In the genomic region with DNA sequence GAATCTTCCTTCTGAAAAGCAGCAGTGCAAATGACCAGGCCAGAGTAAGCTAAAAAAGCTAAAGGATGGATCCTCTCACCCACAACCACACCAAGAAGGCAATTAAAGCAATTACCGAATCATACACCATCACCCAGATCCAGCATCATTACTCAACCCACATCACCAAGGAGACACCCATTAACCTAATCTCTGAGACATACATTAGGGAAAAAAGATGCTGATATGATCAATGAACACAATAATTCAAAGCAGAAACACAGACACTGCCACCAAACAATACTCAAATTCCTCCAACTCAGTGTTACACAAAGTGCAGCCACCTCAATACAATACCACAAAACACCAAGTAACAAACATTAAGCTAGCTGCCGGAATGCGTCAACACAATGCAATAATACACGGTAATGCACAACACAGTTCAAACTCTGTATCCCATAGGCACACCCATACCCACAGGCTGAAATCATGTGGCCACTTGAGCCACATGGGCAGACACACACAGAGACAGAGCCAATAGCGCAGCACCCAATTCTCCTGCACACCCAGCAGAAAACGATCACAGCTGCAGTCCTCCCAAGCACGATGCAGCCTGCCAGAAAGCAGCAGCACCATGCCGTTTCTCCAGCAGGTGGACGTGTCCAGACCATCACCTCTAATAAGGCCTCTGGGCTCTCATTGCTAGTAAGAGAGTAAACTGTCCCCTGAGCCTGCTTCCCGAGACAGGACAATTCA, we compare ENCODE assay signal across 20 cellular contexts. TPM values are rescaled to one million over a fixed set of nuclear protein-coding genes. Genes with fewer than 3 reads are reported as not detected.
DNase-seq lines count a peak whose midpoint lies in the region; ATAC-seq, FAIRE-seq and TF ChIP-seq lines count a peak whose summit lies in the region.
"Had no signal": no experiment of that assay in that cellular context is flagged by ENCODE, and none has a peak within 500 bp of the region (broad histone marks: within the 10 kb centered on the region; RNA-seq: fewer than 3 reads in every experiment).

No MANE protein-coding gene starts in this region.

- CTCF ChIA-PET in Caco-2 (lab: Charles Lee) (interaction anchor here (0.6 to 2.6 kb wide), 4 partner anchors 47 to 264 kb away, joined by 3 to 20 read pairs (median 4); no protein-coding TSS in a partner anchor), HCT116 (lab: Charles Lee) (interaction anchor here (0.8 to 1.1 kb wide), 2 partner anchors 12 to 112 kb away, joined by 4 read pairs; no protein-coding TSS in a partner anchor), WTC11 (lab: Charles Lee) (interaction anchor here (0.5 to 3.6 kb wide), 13 partner anchors 10 to 437 kb away, joined by 3 to 16 read pairs (median 4); partner anchors contain the start of gene PKD2L1)

- peak; percentile 83 for ATAC-seq in HCT116
- ATAC-seq in WTC11, result peak; percentile 76
- peak; percentile 23 to 74 (median 51) for ATAC-seq in pancreas
- ATAC-seq in right cardiac atrium, result no peak
- ATAC-seq: left cardiac atrium had no signal

- no peak for FAIRE-seq in pancreas (lab: Jason Lieb, UNC)
- FAIRE-seq: frontal cortex had no signal

- no peak overlapping the region for H3K4me3 ChIP-seq in Caco-2 (ENCODE audit: low read depth, low read length)
- H3K4me3 ChIP-seq in HCT116 (replicated peaks in 1 of 2; ENCODE audit: low read depth in 1 of 2, low read length in 2 of 2), result no peak overlapping the region
- H3K4me3 ChIP-seq in pancreas, result no peak overlapping the region
- H3K4me3 ChIP-seq in right cardiac atrium (ENCODE audit: low read length), result no peak overlapping the region
- H3K4me3 ChIP-seq: dorsolateral prefrontal cortex, prostate gland had no signal

- no peaks in the 10 kb centered on the region for H3K79me2 ChIP-seq in HCT116 (ENCODE audit: insufficient read depth, low read length)

- no peaks in the 10 kb centered on the region for H3K9me3 Mint-ChIP-seq in Caco-2 (ENCODE audit: unreplicated experiment)
- no peaks in the 10 kb centered on the region for H3K9me3 Mint-ChIP-seq in WTC11
- H3K9me3 Mint-ChIP-seq: activated CD4-positive, alpha-beta memory T cell treated with anti-CD3 and anti-CD28 coated beads for 36 hours; CD8-positive, alpha-beta memory T cell; natural killer cell treated with Interleukin-12 subunit alpha and Interleukin-12 subunit beta and Interleukin-15 and Interleukin-18, amount 100 ng/mL, for 72 hours; T-helper 1 cell treated with Interleukin-12 subunit alpha and Interleukin-12 subunit beta and Interleukin-4 antibody, amounts not matched to agents 30 μg/mL and 1 μg/mL, for 36 hours had no signal

- H3K9me2 ChIP-seq in HCT116 (ENCODE audit: insufficient read depth), result no peaks in the 10 kb centered on the region

- H3K27ac Mint-ChIP-seq in Caco-2 (ENCODE audit: unreplicated experiment) (no peak overlapping the region), WTC11 (no peak overlapping the region)
- H3K27ac Mint-ChIP-seq: activated CD4-positive, alpha-beta memory T cell treated with anti-CD3 and anti-CD28 coated beads for 36 hours; CD8-positive, alpha-beta memory T cell; natural killer cell treated with Interleukin-12 subunit alpha and Interleukin-12 subunit beta and Interleukin-15 and Interleukin-18, amount 100 ng/mL, for 72 hours; T-helper 1 cell treated with Interleukin-12 subunit alpha and Interleukin-12 subunit beta and Interleukin-4 antibody, amounts not matched to agents 30 μg/mL and 1 μg/mL, for 36 hours had no signal

- H3K4me2 ChIP-seq in HCT116 (ENCODE audit: low read length), result no peak overlapping the region

- H3K36me3 ChIP-seq in Caco-2 (ENCODE audit: control insufficient read depth, insufficient read depth, low read length), result no peaks in the 10 kb centered on the region
- no peaks in the 10 kb centered on the region for H3K36me3 ChIP-seq in HCT116 (ENCODE audit: control insufficient read depth in 1 of 2, insufficient read depth in 2 of 2, low read length in 2 of 2)
- H3K36me3 ChIP-seq in pancreas, result no peaks in the 10 kb centered on the region
- H3K36me3 ChIP-seq: prostate gland had no signal

- H3K4me1 Mint-ChIP-seq in Caco-2 (ENCODE audit: low read depth, unreplicated experiment) (no peaks in the 10 kb centered on the region), WTC11 (no peaks in the 10 kb centered on the region)
- H3K4me1 Mint-ChIP-seq: CD8-positive, alpha-beta memory T cell had no signal

- no peak overlapping the region for H3K9ac ChIP-seq in HCT116 (ENCODE audit: low read length)

- DNase-seq in Caco-2, result peak in 1 of 2 experiments; percentile 53
- DNase-seq in HCT116 (ENCODE audit: low read depth, low spot score), result no peak
- no peak for DNase-seq in WTC11 (ENCODE audit: low spot score)
- DNase-seq in pancreas, result peak in 2 of 6 donors; percentile 21 to 23
- DNase-seq in GM13977 (ENCODE audit: low spot score), result no peak
- no peak for DNase-seq in substantia nigra (lab: John Stamatoyannopoulos, UW)
- DNase-seq in right cardiac atrium, result no peak
- DNase-seq: activated CD4-positive, alpha-beta memory T cell treated with anti-CD3 and anti-CD28 coated beads for 36 hours; CD8-positive, alpha-beta memory T cell; dorsolateral prefrontal cortex; GOT3; left cardiac atrium; NCI-H2171 treated with DMSO at 0.1 percent for 48 hours had no signal

- RAD21 ChIA-PET in HCT116 (lab: Charles Lee; ENCODE audit: low non-redundant PET in 1 of 2, low total read pairs in 2 of 2, uncharacterized antibody in 2 of 2, unreplicated experiment in 2 of 2), result no interaction called here

- 39% methylated on average over 10 of the region's 10 CpGs for WGBS in pancreas, 2 donors
- WGBS in right cardiac atrium, result 60% methylated on average over 10 of the region's 10 CpGs

- POLR2A ChIA-PET in Caco-2 (lab: Charles Lee) (no interaction called here), HCT116 (lab: Charles Lee) (no interaction called here), WTC11 (lab: Charles Lee) (no interaction called here)

- no peak for TF ChIP-seq RAD21 in HCT116 (IDR thresholded peaks at IDR 0.05; ENCODE audit: low read depth)

- H4K20me1 ChIP-seq in HCT116 (ENCODE audit: insufficient read depth), result no peaks in the 10 kb centered on the region

- H3K4me1 ChIP-seq in Caco-2, result no peaks in the 10 kb centered on the region
- no peaks in the 10 kb centered on the region for H3K4me1 ChIP-seq in HCT116 (ENCODE audit: control insufficient read depth in 1 of 2, insufficient read depth in 2 of 2, low read length in 2 of 2)
- no peaks in the 10 kb centered on the region for H3K4me1 ChIP-seq in pancreas
- H3K4me1 ChIP-seq in right cardiac atrium (ENCODE audit: control insufficient read depth, insufficient read depth, low read length), result no peaks in the 10 kb centered on the region
- H3K4me1 ChIP-seq: prostate gland had no signal

- H2AFZ ChIP-seq in HCT116 (ENCODE audit: low read depth, low read length, poor library complexity, severe bottlenecking), result no peak overlapping the region

- BruUV-seq in Caco-2 (replicated peaks; lab: Mats Ljungman, UMichigan) (no TSS peak), HCT116 (replicated peaks; lab: Mats Ljungman, UMichigan) (no TSS peak)

- H3K27me3 ChIP-seq in Caco-2 (replicated peaks; ENCODE audit: control insufficient read depth, insufficient read depth, low read length) (no peaks in the 10 kb centered on the region), HCT116 (ENCODE audit: insufficient read depth, low read length) (no peaks in the 10 kb centered on the region), pancreas (peaks cover 0 to 5% (median 0%) of the 10 kb centered on the region in 4 donors), right cardiac atrium (ENCODE audit: control insufficient read depth, insufficient read depth) (peaks cover 2% of the 10 kb centered on the region)

- no peak for TF ChIP-seq POLR2A in HCT116 (IDR thresholded peaks at IDR 0.05; ENCODE audit: borderline replicate concordance, extremely low read depth, insufficient read depth, insufficient read length)

- in situ Hi-C loops in GM13977 (cut with MboI; ENCODE audit: low pct_unique_long_range_greater_than_20kb, low sequenced_read_pairs, unreplicated experiment), result no loop called here

- H3K36me3 Mint-ChIP-seq in Caco-2 (ENCODE audit: insufficient read depth, unreplicated experiment) (no peaks in the 10 kb centered on the region), WTC11 (no peaks in the 10 kb centered on the region)
- H3K36me3 Mint-ChIP-seq: activated CD4-positive, alpha-beta memory T cell treated with anti-CD3 and anti-CD28 coated beads for 36 hours; CD8-positive, alpha-beta memory T cell; natural killer cell treated with Interleukin-12 subunit alpha and Interleukin-12 subunit beta and Interleukin-15 and Interleukin-18, amount 100 ng/mL, for 72 hours had no signal

- no peaks in the 10 kb centered on the region for H3K9me3 ChIP-seq in Caco-2
- no peaks in the 10 kb centered on the region for H3K9me3 ChIP-seq in HCT116 (ENCODE audit: control insufficient read depth in 1 of 2, insufficient read depth in 1 of 2, low read depth in 1 of 2, low read length in 2 of 2)
- no peaks in the 10 kb centered on the region for H3K9me3 ChIP-seq in pancreas
- H3K9me3 ChIP-seq in right cardiac atrium (ENCODE audit: control insufficient read depth, low read length), result no peaks in the 10 kb centered on the region
- H3K9me3 ChIP-seq: prostate gland had no signal

- TF ChIP-seq CTCF in Caco-2 (IDR thresholded peaks at IDR 0.05; ENCODE audit: insufficient read depth in 1 of 2, low read depth in 1 of 2, low read length in 1 of 2, severe bottlenecking in 1 of 2, unreplicated experiment in 1 of 2), result peak; percentile 8 to 71
- TF ChIP-seq CTCF in HCT116 (IDR thresholded peaks at IDR 0.05 in 2 of 3, conservative IDR thresholded peaks at IDR 0.05 in 1 of 3; ENCODE audit: borderline replicate concordance in 1 of 3, insufficient read depth in 1 of 3, low read depth in 2 of 3, low read length in 2 of 3), result peak in 2 of 3 experiments; percentile 17 to 38; a peak in 2 of 6 replicates
- TF ChIP-seq CTCF in WTC11 (IDR thresholded peaks at IDR 0.05), result no peak
- no peak for TF ChIP-seq CTCF in pancreas (IDR thresholded peaks at IDR 0.05)
- TF ChIP-seq CTCF in GM13977 (IDR thresholded peaks at IDR 0.05; ENCODE audit: extremely low read depth, insufficient read depth, missing control alignments), result no peak

- H3K27ac ChIP-seq in HCT116 (ENCODE audit: low read depth, low read length) (no peak overlapping the region), pancreas (no peak overlapping the region), substantia nigra (ENCODE audit: low read depth, low read length, poor library complexity, severe bottlenecking) (no peak overlapping the region), right cardiac atrium (ENCODE audit: low read length) (no peak overlapping the region)
- H3K27ac ChIP-seq: dorsolateral prefrontal cortex, prostate gland had no signal

- intact Hi-C loops in Caco-2 (cut with micrococcal nuclease; ENCODE audit: unreplicated experiment), result loop anchor here (1.0 kb wide), 2 partner anchors 61 to 111 kb away; no protein-coding TSS in a partner anchor
- intact Hi-C loops in HCT116 (cut with micrococcal nuclease), result no loop called here
- intact Hi-C loops in pancreas (cut with DNase I), result no loop called here
- intact Hi-C loops in right cardiac atrium (cut with DNase I), result no loop called here

- H3K27me3 Mint-ChIP-seq in Caco-2 (ENCODE audit: insufficient read depth, unreplicated experiment), result peaks cover 23% of the 10 kb centered on the region
- peaks cover 33% of the 10 kb centered on the region for H3K27me3 Mint-ChIP-seq in WTC11 (ENCODE audit: low read depth)

- H3K4me3 Mint-ChIP-seq in Caco-2 (ENCODE audit: unreplicated experiment) (no peak overlapping the region), WTC11 (no peak overlapping the region)
- H3K4me3 Mint-ChIP-seq: activated CD4-positive, alpha-beta memory T cell treated with anti-CD3 and anti-CD28 coated beads for 36 hours; CD8-positive, alpha-beta memory T cell; natural killer cell treated with Interleukin-12 subunit alpha and Interleukin-12 subunit beta and Interleukin-15 and Interleukin-18, amount 100 ng/mL, for 72 hours; T-helper 1 cell treated with Interleukin-12 subunit alpha and Interleukin-12 subunit beta and Interleukin-4 antibody, amounts not matched to agents 30 μg/mL and 1 μg/mL, for 36 hours had no signal

RNA-seq across cellular contexts. Expression of gene PAX2, which starts 21.5 kb away (rescaled TPM):
- 0.30 and 0.45 TPM in 2 replicates for total RNA-seq in Caco-2 (2022)
- 5.0 TPM for total RNA-seq in HCT116 (2021; ENCODE audit: unreplicated experiment)
- 1.5 and 2.3 TPM in 2 replicates for polyA plus RNA-seq in HCT116 (2012)
- 0.09 to 0.21 TPM in 2 of 3 replicates, not detected in the other for total RNA-seq in WTC11 (2021)
- total RNA-seq in pancreas, result under 1 TPM; 0.18 to 0.42 (median 0.26) TPM
- polyA plus RNA-seq in pancreas, result under 1 TPM; 0.07 to 0.49 TPM
- total RNA-seq in right cardiac atrium, result not detected
- not detected for polyA plus RNA-seq in right cardiac atrium
- total RNA-seq: activated CD4-positive, alpha-beta memory T cell treated with anti-CD3 and anti-CD28 coated beads for 36 hours; cardiac septum; Daoy; frontal cortex; left cardiac atrium; natural killer cell treated with Interleukin-12 subunit alpha and Interleukin-12 subunit beta and Interleukin-15 and Interleukin-18, amount 100 ng/mL, for 72 hours had no signal
- polyA plus RNA-seq: CD8-positive, alpha-beta memory T cell; esophagus had no signal

Comparison
In these comparisons a context has a peak if more than half of its experiments do, and no peak if none do; other contexts are left out.
1. CTCF ChIP-seq: peak in Caco-2 (2 of 2) and HCT116 (2 of 3); none in WTC11 (single experiment), pancreas (0 of 4) and GM13977 (single experiment).
2. ATAC-seq: peak in HCT116 (single experiment), WTC11 (single experiment) and pancreas (4 of 4); none in right cardiac atrium (0 of 2).